17 cellular contexts compared by ENCODE assay signal in genomic region chr5:148230240-148230639, GRCh38. TPM values are rescaled to one million over a fixed set of nuclear protein-coding genes. Genes with fewer than 3 reads are reported as not detected.
DNase-seq lines count a peak whose midpoint lies in the region; ATAC-seq and TF ChIP-seq lines count a peak whose summit lies in the region.
"Had no signal": no experiment of that assay in that cellular context is flagged by ENCODE, and none has a peak within 500 bp of the region (broad histone marks: within the 10 kb centered on the region; RNA-seq: fewer than 3 reads in every experiment).

No MANE protein-coding gene starts in this region.

- no peaks in the 10 kb centered on the region for H3K36me3 ChIP-seq in Caco-2 (ENCODE audit: control insufficient read depth, insufficient read depth, low read length)
- H3K36me3 ChIP-seq in HUES6 (ENCODE audit: control insufficient read depth, insufficient read depth, low read length) = no peaks in the 10 kb centered on the region
- no peaks in the 10 kb centered on the region for H3K36me3 ChIP-seq in osteoblast (ENCODE audit: insufficient read depth, low read length)
- H3K36me3 ChIP-seq in esophagus muscularis mucosa = no peaks in the 10 kb centered on the region

- H3K27ac Mint-ChIP-seq in Caco-2 (ENCODE audit: unreplicated experiment) (no peak overlapping the region), WTC11 (peak overlapping the region; percentile 91)
- H3K27ac Mint-ChIP-seq: T-cell had no signal

- H3K9me3 Mint-ChIP-seq in Caco-2 (ENCODE audit: unreplicated experiment) (no peaks in the 10 kb centered on the region), WTC11 (peaks cover 13% of the 10 kb centered on the region)

- TF ChIP-seq EP300 in esophagus muscularis mucosa (IDR thresholded peaks at IDR 0.05) = no peak

- ATAC-seq in WTC11 (no peak), GM21381 (IDR thresholded peaks at IDR 0.05; ENCODE audit: unreplicated experiment) (no peak)
- ATAC-seq: A549, Right ventricle myocardium inferior, T-cell had no signal

- intact Hi-C loops in Caco-2 (cut with micrococcal nuclease; ENCODE audit: unreplicated experiment) = no loop called here
- intact Hi-C loops in esophagus muscularis mucosa (cut with DNase I) = no loop called here

- CTCF ChIA-PET in Caco-2 (lab: Charles Lee) (no interaction called here), WTC11 (lab: Charles Lee) (interaction anchor here (0.6 kb wide), 1 partner anchor 84 kb away, joined by 3 read pairs; no protein-coding TSS in a partner anchor)

- H3K27me3 ChIP-seq in Caco-2 (replicated peaks; ENCODE audit: control insufficient read depth, insufficient read depth, low read length) = no peaks in the 10 kb centered on the region
- no peaks in the 10 kb centered on the region for H3K27me3 ChIP-seq in HUES6 (ENCODE audit: control insufficient read depth, insufficient read depth, low read length)
- no peaks in the 10 kb centered on the region for H3K27me3 ChIP-seq in osteoblast (ENCODE audit: insufficient read depth, low read length)
- H3K27me3 ChIP-seq in esophagus muscularis mucosa = no peaks in the 10 kb centered on the region

- POLR2A ChIA-PET in Caco-2 (lab: Charles Lee) = no interaction called here
- POLR2A ChIA-PET in WTC11 (lab: Charles Lee) = no interaction called here

- no peak overlapping the region for H2AFZ ChIP-seq in osteoblast (ENCODE audit: low read length)

- no peak overlapping the region for H3K27ac ChIP-seq in HUES6 (ENCODE audit: low read depth, low read length)
- H3K27ac ChIP-seq in osteoblast (ENCODE audit: low read depth, low read length) = no peak overlapping the region
- H3K27ac ChIP-seq in esophagus muscularis mucosa (replicated peaks in 1 of 4) = no peak overlapping the region
- H3K27ac ChIP-seq: A549, C4-2B, SK-N-MC had no signal

- H3K4me1 Mint-ChIP-seq in Caco-2 (ENCODE audit: low read depth, unreplicated experiment) (no peaks in the 10 kb centered on the region), WTC11 (peaks cover 26% of the 10 kb centered on the region)
- H3K4me1 Mint-ChIP-seq: T-cell had no signal

- no peak for TF ChIP-seq CTCF in Caco-2 (IDR thresholded peaks at IDR 0.05; ENCODE audit: insufficient read depth in 1 of 2, low read depth in 1 of 2, low read length in 1 of 2, severe bottlenecking in 1 of 2, unreplicated experiment in 1 of 2)
- TF ChIP-seq CTCF in WTC11 (IDR thresholded peaks at IDR 0.05) = no peak
- no peak for TF ChIP-seq CTCF in osteoblast (IDR thresholded peaks at IDR 0.05; ENCODE audit: extremely low read depth, low read depth, low read length)
- no peak for TF ChIP-seq CTCF in esophagus muscularis mucosa (IDR thresholded peaks at IDR 0.05)

- no peak for TF ChIP-seq POLR2A in esophagus muscularis mucosa (IDR thresholded peaks at IDR 0.05; ENCODE audit: low read depth)

- H3K4me3 ChIP-seq in Caco-2 (ENCODE audit: low read depth, low read length) (no peak overlapping the region), HUES6 (ENCODE audit: low read depth, low read length) (peak overlapping the region; percentile 58), osteoblast (ENCODE audit: insufficient read depth, low read length) (no peak overlapping the region), esophagus muscularis mucosa (no peak overlapping the region)
- H3K4me3 ChIP-seq: A549, SK-N-MC had no signal

- H3K27me3 Mint-ChIP-seq in Caco-2 (ENCODE audit: insufficient read depth, unreplicated experiment) (peaks cover 9% of the 10 kb centered on the region), WTC11 (ENCODE audit: low read depth) (no peaks in the 10 kb centered on the region)

- DNase-seq in Caco-2 (no peak), WTC11 (ENCODE audit: low spot score) (no peak), osteoblast (ENCODE audit: insufficient read length, low spot score, missing footprints) (peak; percentile 36), NCI-H2196 (lab: John Stamatoyannopoulos, UW; ENCODE audit: unreplicated experiment) (no peak), esophagus muscularis mucosa (ENCODE audit: extremely low spot score) (no peak)
- DNase-seq: DMS 273 treated with DMSO at 0.1 percent for 48 hours, MV-4-11, NCI-H1694, NCI-H526 treated with DMSO at 0.1 percent for 48 hours, T-cell had no signal

- H3K79me2 ChIP-seq in osteoblast (ENCODE audit: insufficient read depth, low read length) = no peaks in the 10 kb centered on the region

- no TSS peak for BruUV-seq in Caco-2 (replicated peaks; lab: Mats Ljungman, UMichigan)

- H3K36me3 Mint-ChIP-seq in Caco-2 (ENCODE audit: insufficient read depth, unreplicated experiment) (no peaks in the 10 kb centered on the region), WTC11 (peaks cover 11% of the 10 kb centered on the region; the same call in 1 of the 2 replicates)
- H3K36me3 Mint-ChIP-seq: T-cell had no signal

- peak overlapping the region; percentile 42 for H3K9ac ChIP-seq in HUES6 (ENCODE audit: low read length)

- H3K4me3 Mint-ChIP-seq in Caco-2 (ENCODE audit: unreplicated experiment) = peak overlapping the region; percentile 27
- H3K4me3 Mint-ChIP-seq in WTC11 = peak overlapping the region; percentile 76
- H3K4me3 Mint-ChIP-seq: T-cell had no signal

- no peak overlapping the region for H3K4me2 ChIP-seq in osteoblast (ENCODE audit: insufficient read depth, low read length)
- H3K4me2 ChIP-seq: A549 had no signal

- H4K20me1 ChIP-seq in osteoblast (ENCODE audit: insufficient read depth, low read length) = no peaks in the 10 kb centered on the region

- WGBS in esophagus muscularis mucosa = 95% methylated on average over 7 of the region's 7 CpGs

- H3K4me1 ChIP-seq in Caco-2 (no peaks in the 10 kb centered on the region), HUES6 (ENCODE audit: control insufficient read depth, insufficient read depth, low read length) (no peaks in the 10 kb centered on the region; the same call in 1 of the 2 replicates), osteoblast (ENCODE audit: insufficient read depth, low read length) (no peaks in the 10 kb centered on the region), esophagus muscularis mucosa (no peaks in the 10 kb centered on the region)
- H3K4me1 ChIP-seq: A549 had no signal

- H3K9me3 ChIP-seq in Caco-2 = no peaks in the 10 kb centered on the region
- no peaks in the 10 kb centered on the region for H3K9me3 ChIP-seq in HUES6 (ENCODE audit: control insufficient read depth, insufficient read depth, low read depth, low read length)
- H3K9me3 ChIP-seq in osteoblast (ENCODE audit: low read depth, low read length) = no peaks in the 10 kb centered on the region
- H3K9me3 ChIP-seq in esophagus muscularis mucosa = no peaks in the 10 kb centered on the region
- H3K9me3 ChIP-seq: A549 had no signal

TF ChIP-seq in WTC11, 78 proteins besides CTCF, POLR2A, EP300 and RAD21:
- TF ChIP-seq ZNF138 (CRISPR knock-in tag; conservative IDR thresholded peaks at IDR 0.05) (no peak), MYBL2 (CRISPR knock-in tag; IDR thresholded peaks at IDR 0.05) (no peak), ZNF121 (CRISPR knock-in tag; IDR thresholded peaks at IDR 0.05) (no peak), USF1 (CRISPR knock-in tag; IDR thresholded peaks at IDR 0.05) (no peak), NR1H2 (CRISPR knock-in tag; IDR thresholded peaks at IDR 0.05) (no peak), ZNF281 (CRISPR knock-in tag; IDR thresholded peaks at IDR 0.05) (no peak), GRHL2 (CRISPR knock-in tag; IDR thresholded peaks at IDR 0.05; ENCODE audit: insufficient replicate concordance, severe bottlenecking) (no peak), ZNF263 (CRISPR knock-in tag; IDR thresholded peaks at IDR 0.05; ENCODE audit: low read depth) (no peak)

RNA-seq across cellular contexts. Expression of gene MARCOL, which starts 8.1 kb away (rescaled TPM):
- not detected in 2 replicates for total RNA-seq in Caco-2 (2022)
- not detected in 3 replicates for total RNA-seq in WTC11 (2021)
- not detected in 2 replicates for total RNA-seq in osteoblast
- total RNA-seq in esophagus muscularis mucosa = not detected
- total RNA-seq: H4, Right ventricle myocardium inferior, T-cell had no signal

RNA-seq across cellular contexts. Expression of gene SPINK6, which starts 27.4 kb away (rescaled TPM):
- total RNA-seq in Caco-2 (2022) (not detected in 2 replicates), WTC11 (2021) (not detected in 3 replicates), osteoblast (not detected in 2 replicates), esophagus muscularis mucosa (not detected)
- total RNA-seq: H4, Right ventricle myocardium inferior, T-cell had no signal

RNA-seq across cellular contexts. Expression of gene SPINK13, which starts 38.4 kb away (rescaled TPM):
- total RNA-seq in Caco-2 (2022) = not detected in 2 replicates
- 0.17 TPM in 1 of 3 replicates, not detected in the others for total RNA-seq in WTC11 (2021)
- not detected in 2 replicates for total RNA-seq in osteoblast
- total RNA-seq in esophagus muscularis mucosa = not detected
- total RNA-seq: H4, Right ventricle myocardium inferior, T-cell had no signal
